Comparison of ENCODE assay signal across 22 cellular contexts in genomic region chr10:31723074-31723750, GRCh38.
DNase-seq lines count a peak whose midpoint lies in the region; ATAC-seq, FAIRE-seq and TF ChIP-seq lines count a peak whose summit lies in the region.
"Had no signal": no experiment of that assay in that cellular context is flagged by ENCODE, and none has a peak within 500 bp of the region (broad histone marks: within the 10 kb centered on the region; RNA-seq: fewer than 3 reads in every experiment).

No MANE protein-coding gene starts in this region.

- peaks cover 1% of the 10 kb centered on the region for H3K36me3 Mint-ChIP-seq in astrocyte (ENCODE audit: low read depth, unreplicated experiment)

- no peak overlapping the region for H3K4me2 ChIP-seq in GM23248 (ENCODE audit: unreplicated experiment)
- no peak overlapping the region for H3K4me2 ChIP-seq in astrocyte (ENCODE audit: low read length)
- no peak overlapping the region for H3K4me2 ChIP-seq in HepG2 (ENCODE audit: low read depth, low read length)

- in situ Hi-C loops in GM23248 (cut with MboI) (no loop called here), HepG2 (cut with HindIII; ENCODE audit: extremely low pct_ligation_motif_present, low pct_unique_long_range_greater_than_20kb) (no loop called here)

- BruUV-seq in HepG2 (replicated peaks; lab: Mats Ljungman, UMichigan): no TSS peak

- FAIRE-seq in astrocyte (lab: Jason Lieb, UNC) (no peak), HepG2 (lab: Jason Lieb, UNC) (peak; percentile 49)
- FAIRE-seq: G401.6, GM12878 had no signal

- H3K27ac ChIP-seq in GM23248 (no peak overlapping the region), astrocyte (ENCODE audit: low read depth, low read length) (no peak overlapping the region), HepG2 (ENCODE audit: extremely low read length, insufficient read depth, low read length) (no peak overlapping the region), ascending aorta (no peak overlapping the region), upper lobe of right lung (no peak overlapping the region)
- H3K27ac ChIP-seq: SK-N-MC had no signal

- H3K27me3 ChIP-seq in GM23248 (replicated peaks; ENCODE audit: insufficient read depth) (no peaks in the 10 kb centered on the region), astrocyte (ENCODE audit: insufficient read depth, low read length) (no peaks in the 10 kb centered on the region), HepG2 (ENCODE audit: control insufficient read depth in 1 of 2, insufficient read depth in 2 of 2, low read length in 2 of 2) (no peaks in the 10 kb centered on the region; a peak in 1 of 5 replicates), ascending aorta (no peaks in the 10 kb centered on the region), upper lobe of right lung (no peaks in the 10 kb centered on the region)

- POLR2A ChIA-PET in HepG2 (lab: Yijun Ruan, JAX): no interaction called here

- intact Hi-C loops in HepG2 (cut with micrococcal nuclease; ENCODE audit: unreplicated experiment) (no loop called here), ascending aorta (cut with DNase I) (no loop called here), upper lobe of right lung (cut with DNase I) (no loop called here)

- H3K27ac Mint-ChIP-seq in astrocyte (ENCODE audit: unreplicated experiment): peak overlapping the region; percentile 83
- H3K27ac Mint-ChIP-seq: activated T-cell treated with anti-CD3 and anti-CD28 coated beads, Interleukin-2, amount 50 U/mL, for 24 hours; IgD-negative memory B cell had no signal

- TF ChIP-seq POLR2A in HepG2 (IDR thresholded peaks at IDR 0.05; ENCODE audit: insufficient read depth in 1 of 2, low read depth in 2 of 2, low read length in 2 of 2): no peak

- DNase-seq in AG08395 (ENCODE audit: low spot score): peak; percentile 25
- peak; percentile 18 for DNase-seq in GM23248
- DNase-seq in astrocyte (ENCODE audit: low read depth): no peak
- DNase-seq in HepG2 (ENCODE audit: low spot score): peak; percentile 5
- DNase-seq in ascending aorta (ENCODE audit: low spot score in 2 of 2): no peak
- no peak for DNase-seq in upper lobe of right lung
- DNase-seq in HuH-7 (ENCODE audit: low spot score): no peak
- DNase-seq: activated CD4-positive, alpha-beta T cell treated with anti-CD3 and anti-CD28 coated beads for 4 hours; activated T-cell treated with anti-CD3 and anti-CD28 coated beads, Interleukin-2, amount 50 U/mL, for 24 hours; caudate nucleus; effector CD8-positive, alpha-beta T cell; left cardiac atrium; NCI-H1048; NCI-H526; stimulated activated CD4-positive, alpha-beta T cell treated with anti-CD3 and anti-CD28 coated beads, Interleukin-2, amount 100 ng/mL, for 48 hours; T-helper 9 cell had no signal

- H3K9me2 ChIP-seq in GM23248 (ENCODE audit: insufficient read depth): no peaks in the 10 kb centered on the region; the same call in 1 of the 2 replicates

- H3K9me3 ChIP-seq in GM23248 (ENCODE audit: low read depth) (no peaks in the 10 kb centered on the region), astrocyte (ENCODE audit: insufficient read depth, low read depth, low read length) (peaks cover 2% of the 10 kb centered on the region), HepG2 (ENCODE audit: low read length) (no peaks in the 10 kb centered on the region), ascending aorta (no peaks in the 10 kb centered on the region), upper lobe of right lung (no peaks in the 10 kb centered on the region)
- H3K9me3 ChIP-seq: thoracic aorta had no signal

- CTCF ChIA-PET in HepG2 (lab: Yijun Ruan, JAX; ENCODE audit: low intra/inter-chr PET ratio, low total read pairs): no interaction called here

- 68 to 70% methylated on average over 6 of the region's 6 CpGs for WGBS in GM23248 (ENCODE audit: low coverage in 1 of 2, low lambda C conversion rate in 2 of 2, missing lambda C conversion rate in 2 of 2), 2 experiments
- WGBS in HepG2 (ENCODE audit: low lambda C conversion rate): 15% methylated on average over 6 of the region's 6 CpGs

- no peak overlapping the region for H3K9ac ChIP-seq in GM23248
- H3K9ac ChIP-seq in astrocyte (ENCODE audit: low read length): no peak overlapping the region
- H3K9ac ChIP-seq in HepG2 (ENCODE audit: insufficient read depth, low read depth, low read length): no peak overlapping the region

- H3K4me3 ChIP-seq in GM23248 (no peak overlapping the region), astrocyte (ENCODE audit: insufficient read depth, low read depth, low read length) (no peak overlapping the region), HepG2 (replicated peaks in 1 of 3; ENCODE audit: insufficient read depth in 1 of 3, low read depth in 2 of 3, low read length in 3 of 3) (no peak overlapping the region), ascending aorta (no peak overlapping the region), upper lobe of right lung (no peak overlapping the region)
- H3K4me3 ChIP-seq: GM12878, SK-N-MC, thoracic aorta had no signal

- 0 out of 2 replicates have a peak, but pooled peaks cover 6% of the 10 kb centered on the region for H3F3A ChIP-seq in GM23248 (ENCODE audit: insufficient read depth)

- no peak for TF ChIP-seq RAD21 in HepG2 (CRISPR knock-in tag; IDR thresholded peaks at IDR 0.05)

- no peaks in the 10 kb centered on the region for H4K20me1 ChIP-seq in GM23248 (ENCODE audit: insufficient read depth)
- H4K20me1 ChIP-seq in astrocyte (ENCODE audit: insufficient read depth, low read length): no peaks in the 10 kb centered on the region
- H4K20me1 ChIP-seq in HepG2 (ENCODE audit: insufficient read depth, low read length): no peaks in the 10 kb centered on the region

- ATAC-seq in HepG2: peak; percentile 47; the same call in 1 of the 3 replicates
- no peak for ATAC-seq in upper lobe of right lung
- no peak for ATAC-seq in HG03280 (IDR thresholded peaks at IDR 0.05; ENCODE audit: unreplicated experiment)
- ATAC-seq: GM12878 had no signal

- H3K36me3 ChIP-seq in GM23248 (ENCODE audit: low read depth) (no peaks in the 10 kb centered on the region), astrocyte (ENCODE audit: insufficient read depth, low read length) (no peaks in the 10 kb centered on the region), HepG2 (replicated peaks in 1 of 2; ENCODE audit: control insufficient read depth in 1 of 2, insufficient read depth in 2 of 2, low read length in 2 of 2) (no peaks in the 10 kb centered on the region), ascending aorta (no peaks in the 10 kb centered on the region), upper lobe of right lung (no peaks in the 10 kb centered on the region)
- H3K36me3 ChIP-seq: thoracic aorta had no signal

- no peak overlapping the region for H3K4me3 Mint-ChIP-seq in astrocyte (ENCODE audit: unreplicated experiment)
- H3K4me3 Mint-ChIP-seq: activated T-cell treated with anti-CD3 and anti-CD28 coated beads, Interleukin-2, amount 50 U/mL, for 24 hours had no signal

- TF ChIP-seq CTCF in astrocyte (IDR thresholded peaks at IDR 0.05; ENCODE audit: insufficient read depth, low read depth, low read length) (no peak), HepG2 (CRISPR knock-in tag; IDR thresholded peaks at IDR 0.05) (no peak), ascending aorta (IDR thresholded peaks at IDR 0.05) (no peak), upper lobe of right lung (IDR thresholded peaks at IDR 0.05) (no peak)

- peaks cover 14% of the 10 kb centered on the region for H3K9me3 Mint-ChIP-seq in astrocyte (ENCODE audit: unreplicated experiment)
- H3K9me3 Mint-ChIP-seq: activated T-cell treated with anti-CD3 and anti-CD28 coated beads, Interleukin-2, amount 50 U/mL, for 24 hours had no signal

- H2AFZ ChIP-seq in GM23248 (peak overlapping the region; percentile 59; the same call in 1 of the 2 replicates), astrocyte (ENCODE audit: low read depth, low read length) (no peak overlapping the region), HepG2 (ENCODE audit: low read length) (no peak overlapping the region)

- peaks cover 6% of the 10 kb centered on the region for H3K4me1 Mint-ChIP-seq in astrocyte (ENCODE audit: low read depth, unreplicated experiment)
- H3K4me1 Mint-ChIP-seq: IgD-negative memory B cell had no signal

- no peak for TF ChIP-seq EP300 in HepG2 (IDR thresholded peaks at IDR 0.05; ENCODE audit: low read depth in 2 of 2, low read length in 2 of 2)
- TF ChIP-seq EP300 in HepG2 (CRISPR knock-in tag; IDR thresholded peaks at IDR 0.05; ENCODE audit: borderline replicate concordance): no peak

- H3K79me2 ChIP-seq in GM23248 (ENCODE audit: insufficient read depth) (no peaks in the 10 kb centered on the region), astrocyte (ENCODE audit: insufficient read depth, low read length) (no peaks in the 10 kb centered on the region), HepG2 (ENCODE audit: insufficient read depth, low read length) (no peaks in the 10 kb centered on the region)

- no peaks in the 10 kb centered on the region for H3K27me3 Mint-ChIP-seq in astrocyte (ENCODE audit: low read depth, unreplicated experiment)

- peaks cover 5% of the 10 kb centered on the region; the same call in 1 of the 2 replicates for H3K4me1 ChIP-seq in GM23248 (ENCODE audit: insufficient read depth)
- peaks cover 4% of the 10 kb centered on the region for H3K4me1 ChIP-seq in astrocyte (ENCODE audit: insufficient read depth, low read length)
- H3K4me1 ChIP-seq in HepG2 (ENCODE audit: insufficient read depth, low read length): no peaks in the 10 kb centered on the region
- no peaks in the 10 kb centered on the region for H3K4me1 ChIP-seq in ascending aorta
- H3K4me1 ChIP-seq in upper lobe of right lung: no peaks in the 10 kb centered on the region

TF ChIP-seq in HepG2, 621 proteins besides CTCF, POLR2A, EP300 and RAD21 (continues in another document):
- no peak for TF ChIP-seq ZNF136 (CRISPR knock-in tag; IDR thresholded peaks at IDR 0.05; ENCODE audit: low read depth)
- TF ChIP-seq ZNF788 (CRISPR knock-in tag; IDR thresholded peaks at IDR 0.05; ENCODE audit: borderline replicate concordance): no peak
- TF ChIP-seq FOSL2 (CRISPR knock-in tag; IDR thresholded peaks at IDR 0.05): peak; percentile 55
- TF ChIP-seq, protein P1, sequence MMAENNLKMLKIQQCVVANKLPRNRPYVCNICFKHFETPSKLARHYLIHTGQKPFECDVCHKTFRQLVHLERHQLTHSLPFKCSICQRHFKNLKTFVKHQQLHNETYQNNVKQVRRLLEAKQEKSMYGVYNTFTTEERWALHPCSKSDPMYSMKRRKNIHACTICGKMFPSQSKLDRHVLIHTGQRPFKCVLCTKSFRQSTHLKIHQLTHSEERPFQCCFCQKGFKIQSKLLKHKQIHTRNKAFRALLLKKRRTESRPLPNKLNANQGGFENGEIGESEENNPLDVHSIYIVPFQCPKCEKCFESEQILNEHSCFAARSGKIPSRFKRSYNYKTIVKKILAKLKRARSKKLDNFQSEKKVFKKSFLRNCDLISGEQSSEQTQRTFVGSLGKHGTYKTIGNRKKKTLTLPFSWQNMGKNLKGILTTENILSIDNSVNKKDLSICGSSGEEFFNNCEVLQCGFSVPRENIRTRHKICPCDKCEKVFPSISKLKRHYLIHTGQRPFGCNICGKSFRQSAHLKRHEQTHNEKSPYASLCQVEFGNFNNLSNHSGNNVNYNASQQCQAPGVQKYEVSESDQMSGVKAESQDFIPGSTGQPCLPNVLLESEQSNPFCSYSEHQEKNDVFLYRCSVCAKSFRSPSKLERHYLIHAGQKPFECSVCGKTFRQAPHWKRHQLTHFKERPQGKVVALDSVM (CRISPR knock-in tag; IDR thresholded peaks at IDR 0.05): peak; percentile 83

Comparison
In these comparisons a context has a peak if more than half of its experiments do, and no peak if none do; other contexts are left out.
1. DNase-seq: peak in AG08395 (single experiment), GM23248 (single experiment) and HepG2 (single experiment); none in astrocyte (single experiment), ascending aorta (0 of 2), upper lobe of right lung (single experiment) and HuH-7 (single experiment).